In the genomic region with DNA sequence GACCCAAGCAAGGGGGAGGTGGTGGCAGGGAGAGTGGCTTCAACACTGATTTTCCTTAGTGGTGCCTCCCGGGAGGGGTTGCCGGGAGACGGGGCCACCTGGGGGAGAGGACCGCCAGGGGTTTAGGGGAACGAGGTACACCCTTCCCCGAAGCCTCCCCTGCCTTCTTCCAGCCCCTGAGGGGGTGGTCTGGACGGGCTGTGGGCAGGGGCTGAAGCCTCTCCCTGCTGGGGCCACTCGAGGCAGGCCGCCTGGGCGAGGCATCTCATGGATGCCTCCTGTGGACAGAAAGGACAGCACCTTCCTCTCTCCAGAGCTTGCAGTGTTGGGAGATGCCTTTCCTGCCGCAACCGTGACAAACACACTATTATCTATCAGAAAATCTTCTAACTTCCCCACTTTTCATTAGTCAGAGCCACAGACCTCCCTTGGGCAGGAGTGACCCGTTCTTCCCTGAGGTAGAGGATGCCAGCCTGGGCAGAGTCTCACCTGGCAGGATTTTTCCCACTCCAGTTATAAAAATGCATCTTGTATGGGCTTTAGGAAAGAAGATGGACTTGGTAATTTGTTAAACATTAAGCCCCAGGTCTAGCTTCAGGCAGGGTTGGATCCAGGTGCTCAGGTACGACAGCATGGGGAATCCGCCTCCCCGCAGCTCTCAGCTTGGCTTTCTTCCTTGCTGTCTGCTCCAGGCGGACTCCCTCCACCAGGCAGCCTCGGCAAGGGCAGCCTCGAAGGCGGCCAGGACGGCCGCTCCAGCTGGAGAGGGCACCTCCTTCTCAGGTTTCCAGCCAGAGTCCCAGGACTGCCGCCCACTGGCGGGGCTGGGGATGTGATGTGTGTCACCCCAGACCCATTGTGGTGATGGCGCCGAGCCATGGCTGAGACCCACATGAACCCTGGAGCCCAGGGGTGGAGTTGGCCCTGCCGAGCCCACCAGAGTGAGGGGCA, we compare ENCODE assay signal across 1 cellular context.
TF ChIP-seq lines count a peak whose summit lies in the region.

No MANE protein-coding gene starts in this region.

TF ChIP-seq in HepG2, 621 proteins besides CTCF, POLR2A, EP300 and RAD21 (continued from another document and continues in another):
- TF ChIP-seq, protein P1, sequence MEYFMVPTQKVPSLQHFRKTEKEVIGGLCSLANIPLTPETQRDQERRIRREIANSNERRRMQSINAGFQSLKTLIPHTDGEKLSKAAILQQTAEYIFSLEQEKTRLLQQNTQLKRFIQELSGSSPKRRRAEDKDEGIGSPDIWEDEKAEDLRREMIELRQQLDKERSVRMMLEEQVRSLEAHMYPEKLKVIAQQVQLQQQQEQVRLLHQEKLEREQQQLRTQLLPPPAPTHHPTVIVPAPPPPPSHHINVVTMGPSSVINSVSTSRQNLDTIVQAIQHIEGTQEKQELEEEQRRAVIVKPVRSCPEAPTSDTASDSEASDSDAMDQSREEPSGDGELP (IDR thresholded peaks at IDR 0.05; ENCODE audit: borderline replicate concordance, low read depth): peak; percentile 80
- TF ChIP-seq KLF9 (CRISPR knock-in tag; IDR thresholded peaks at IDR 0.05; ENCODE audit: low read depth) (no peak), MTF2 (CRISPR knock-in tag; IDR thresholded peaks at IDR 0.05; ENCODE audit: borderline replicate concordance) (no peak), KDM2A (CRISPR knock-in tag; IDR thresholded peaks at IDR 0.05; ENCODE audit: borderline replicate concordance, low read depth) (peak; percentile 50; the same call in 1 of the 2 replicates), TCF7 (IDR thresholded peaks at IDR 0.05; ENCODE audit: low read depth) (no peak), ZNF605 (CRISPR knock-in tag; IDR thresholded peaks at IDR 0.05) (no peak), SMC3 (IDR thresholded peaks at IDR 0.05; ENCODE audit: low read length) (peak; percentile 22; the same call in 1 of the 2 replicates), ZNF660 (CRISPR knock-in tag; IDR thresholded peaks at IDR 0.05; ENCODE audit: borderline replicate concordance, low read depth) (no peak), RBFOX2 (IDR thresholded peaks at IDR 0.05; ENCODE audit: low read depth, low read length) (no peak), TRIM24 (CRISPR knock-in tag; IDR thresholded peaks at IDR 0.05) (0 out of 2 replicates have a peak, but pooled peaks have one; percentile 16), IKZF4 (CRISPR knock-in tag; IDR thresholded peaks at IDR 0.05; ENCODE audit: borderline replicate concordance, low read depth, not compliant biosample characterization) (no peak), ZKSCAN5 (CRISPR knock-in tag; IDR thresholded peaks at IDR 0.05) (no peak), ZSCAN25 (CRISPR knock-in tag; IDR thresholded peaks at IDR 0.05) (0 out of 2 replicates have a peak, but pooled peaks have one; percentile 27), ZMYM3 (CRISPR knock-in tag; IDR thresholded peaks at IDR 0.05) (peak; percentile 86; the same call in 1 of the 2 replicates), MLLT10 (CRISPR knock-in tag; IDR thresholded peaks at IDR 0.05) (no peak), HNF4G (IDR thresholded peaks at IDR 0.05; ENCODE audit: borderline replicate concordance, low read depth, low read length) (no peak), HNF4G (CRISPR knock-in tag; IDR thresholded peaks at IDR 0.05; ENCODE audit: borderline replicate concordance, low read depth) (0 out of 2 replicates have a peak, but pooled peaks have one; percentile 45), ELF1 (CRISPR knock-in tag; IDR thresholded peaks at IDR 0.05) (peak; percentile 19; the same call in 1 of the 2 replicates), ZNF329 (CRISPR knock-in tag; IDR thresholded peaks at IDR 0.05; ENCODE audit: low read depth) (peak; percentile 100), BRD4 (CRISPR knock-in tag; IDR thresholded peaks at IDR 0.05) (peak; percentile 66), TBX3 (IDR thresholded peaks at IDR 0.05; ENCODE audit: borderline replicate concordance) (no peak), GPN1 (CRISPR knock-in tag; IDR thresholded peaks at IDR 0.05; ENCODE audit: borderline replicate concordance) (no peak), SALL2 (CRISPR knock-in tag; IDR thresholded peaks at IDR 0.05) (peak; percentile 62; the same call in 1 of the 2 replicates), SIX4 (CRISPR knock-in tag; IDR thresholded peaks at IDR 0.05) (peak; percentile 73; the same call in 1 of the 2 replicates), CHD2 (IDR thresholded peaks at IDR 0.05; ENCODE audit: low read depth, low read length) (no peak), ZC3H13 (CRISPR knock-in tag; IDR thresholded peaks at IDR 0.05) (no peak), RELA (CRISPR knock-in tag; IDR thresholded peaks at IDR 0.05) (0 out of 2 replicates have a peak, but pooled peaks have one; percentile 65), HNRNPL (IDR thresholded peaks at IDR 0.05; ENCODE audit: low read depth, low read length) (peak; percentile 64; the same call in 1 of the 2 replicates), ZNF235 (CRISPR knock-in tag; IDR thresholded peaks at IDR 0.05; ENCODE audit: borderline replicate concordance) (0 out of 2 replicates have a peak, but pooled peaks have one; percentile 45), ZNF143 (CRISPR knock-in tag; IDR thresholded peaks at IDR 0.05) (peak; percentile 30; the same call in 1 of the 2 replicates), PAWR (CRISPR knock-in tag; IDR thresholded peaks at IDR 0.05; ENCODE audit: borderline replicate concordance) (no peak), ZBTB7B (CRISPR knock-in tag; IDR thresholded peaks at IDR 0.05) (0 out of 2 replicates have a peak, but pooled peaks have one; percentile 30), RNF2 (conservative IDR thresholded peaks at IDR 0.05; ENCODE audit: low read depth) (no peak), REXO4 (CRISPR knock-in tag; IDR thresholded peaks at IDR 0.05; ENCODE audit: borderline replicate concordance) (peak; percentile 57; the same call in 1 of the 2 replicates)
- TF ChIP-seq, protein P2, sequence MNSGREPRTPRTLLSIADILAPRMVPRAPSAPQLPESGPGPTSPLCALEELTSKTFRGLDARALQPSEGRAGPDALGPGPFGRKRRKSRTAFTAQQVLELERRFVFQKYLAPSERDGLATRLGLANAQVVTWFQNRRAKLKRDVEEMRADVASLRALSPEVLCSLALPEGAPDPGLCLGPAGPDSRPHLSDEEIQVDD (CRISPR knock-in tag; IDR thresholded peaks at IDR 0.05; ENCODE audit: borderline replicate concordance): 0 out of 2 replicates have a peak, but pooled peaks have one; percentile 36
- TF ChIP-seq, protein P3, sequence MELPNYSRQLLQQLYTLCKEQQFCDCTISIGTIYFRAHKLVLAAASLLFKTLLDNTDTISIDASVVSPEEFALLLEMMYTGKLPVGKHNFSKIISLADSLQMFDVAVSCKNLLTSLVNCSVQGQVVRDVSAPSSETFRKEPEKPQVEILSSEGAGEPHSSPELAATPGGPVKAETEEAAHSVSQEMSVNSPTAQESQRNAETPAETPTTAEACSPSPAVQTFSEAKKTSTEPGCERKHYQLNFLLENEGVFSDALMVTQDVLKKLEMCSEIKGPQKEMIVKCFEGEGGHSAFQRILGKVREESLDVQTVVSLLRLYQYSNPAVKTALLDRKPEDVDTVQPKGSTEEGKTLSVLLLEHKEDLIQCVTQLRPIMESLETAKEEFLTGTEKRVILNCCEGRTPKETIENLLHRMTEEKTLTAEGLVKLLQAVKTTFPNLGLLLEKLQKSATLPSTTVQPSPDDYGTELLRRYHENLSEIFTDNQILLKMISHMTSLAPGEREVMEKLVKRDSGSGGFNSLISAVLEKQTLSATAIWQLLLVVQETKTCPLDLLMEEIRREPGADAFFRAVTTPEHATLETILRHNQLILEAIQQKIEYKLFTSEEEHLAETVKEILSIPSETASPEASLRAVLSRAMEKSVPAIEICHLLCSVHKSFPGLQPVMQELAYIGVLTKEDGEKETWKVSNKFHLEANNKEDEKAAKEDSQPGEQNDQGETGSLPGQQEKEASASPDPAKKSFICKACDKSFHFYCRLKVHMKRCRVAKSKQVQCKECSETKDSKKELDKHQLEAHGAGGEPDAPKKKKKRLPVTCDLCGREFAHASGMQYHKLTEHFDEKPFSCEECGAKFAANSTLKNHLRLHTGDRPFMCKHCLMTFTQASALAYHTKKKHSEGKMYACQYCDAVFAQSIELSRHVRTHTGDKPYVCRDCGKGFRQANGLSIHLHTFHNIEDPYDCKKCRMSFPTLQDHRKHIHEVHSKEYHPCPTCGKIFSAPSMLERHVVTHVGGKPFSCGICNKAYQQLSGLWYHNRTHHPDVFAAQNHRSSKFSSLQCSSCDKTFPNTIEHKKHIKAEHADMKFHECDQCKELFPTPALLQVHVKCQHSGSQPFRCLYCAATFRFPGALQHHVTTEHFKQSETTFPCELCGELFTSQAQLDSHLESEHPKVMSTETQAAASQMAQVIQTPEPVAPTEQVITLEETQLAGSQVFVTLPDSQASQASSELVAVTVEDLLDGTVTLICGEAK (IDR thresholded peaks at IDR 0.05): no peak
- TF ChIP-seq, protein P3 (CRISPR knock-in tag; IDR thresholded peaks at IDR 0.05): no peak; the same call in 1 of the 2 replicates
- TF ChIP-seq, protein P4, sequence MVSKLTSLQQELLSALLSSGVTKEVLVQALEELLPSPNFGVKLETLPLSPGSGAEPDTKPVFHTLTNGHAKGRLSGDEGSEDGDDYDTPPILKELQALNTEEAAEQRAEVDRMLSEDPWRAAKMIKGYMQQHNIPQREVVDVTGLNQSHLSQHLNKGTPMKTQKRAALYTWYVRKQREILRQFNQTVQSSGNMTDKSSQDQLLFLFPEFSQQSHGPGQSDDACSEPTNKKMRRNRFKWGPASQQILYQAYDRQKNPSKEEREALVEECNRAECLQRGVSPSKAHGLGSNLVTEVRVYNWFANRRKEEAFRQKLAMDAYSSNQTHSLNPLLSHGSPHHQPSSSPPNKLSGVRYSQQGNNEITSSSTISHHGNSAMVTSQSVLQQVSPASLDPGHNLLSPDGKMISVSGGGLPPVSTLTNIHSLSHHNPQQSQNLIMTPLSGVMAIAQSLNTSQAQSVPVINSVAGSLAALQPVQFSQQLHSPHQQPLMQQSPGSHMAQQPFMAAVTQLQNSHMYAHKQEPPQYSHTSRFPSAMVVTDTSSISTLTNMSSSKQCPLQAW (CRISPR knock-in tag; IDR thresholded peaks at IDR 0.05): 0 out of 2 replicates have a peak, but pooled peaks have one; percentile 23
- TF ChIP-seq, protein P5, sequence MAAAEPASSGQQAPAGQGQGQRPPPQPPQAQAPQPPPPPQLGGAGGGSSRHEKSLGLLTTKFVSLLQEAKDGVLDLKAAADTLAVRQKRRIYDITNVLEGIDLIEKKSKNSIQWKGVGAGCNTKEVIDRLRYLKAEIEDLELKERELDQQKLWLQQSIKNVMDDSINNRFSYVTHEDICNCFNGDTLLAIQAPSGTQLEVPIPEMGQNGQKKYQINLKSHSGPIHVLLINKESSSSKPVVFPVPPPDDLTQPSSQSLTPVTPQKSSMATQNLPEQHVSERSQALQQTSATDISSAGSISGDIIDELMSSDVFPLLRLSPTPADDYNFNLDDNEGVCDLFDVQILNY (CRISPR knock-in tag; conservative IDR thresholded peaks at IDR 0.05): no peak
- TF ChIP-seq, protein P6, sequence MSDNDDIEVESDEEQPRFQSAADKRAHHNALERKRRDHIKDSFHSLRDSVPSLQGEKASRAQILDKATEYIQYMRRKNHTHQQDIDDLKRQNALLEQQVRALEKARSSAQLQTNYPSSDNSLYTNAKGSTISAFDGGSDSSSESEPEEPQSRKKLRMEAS (IDR thresholded peaks at IDR 0.05): no peak
- TF ChIP-seq, protein P7, sequence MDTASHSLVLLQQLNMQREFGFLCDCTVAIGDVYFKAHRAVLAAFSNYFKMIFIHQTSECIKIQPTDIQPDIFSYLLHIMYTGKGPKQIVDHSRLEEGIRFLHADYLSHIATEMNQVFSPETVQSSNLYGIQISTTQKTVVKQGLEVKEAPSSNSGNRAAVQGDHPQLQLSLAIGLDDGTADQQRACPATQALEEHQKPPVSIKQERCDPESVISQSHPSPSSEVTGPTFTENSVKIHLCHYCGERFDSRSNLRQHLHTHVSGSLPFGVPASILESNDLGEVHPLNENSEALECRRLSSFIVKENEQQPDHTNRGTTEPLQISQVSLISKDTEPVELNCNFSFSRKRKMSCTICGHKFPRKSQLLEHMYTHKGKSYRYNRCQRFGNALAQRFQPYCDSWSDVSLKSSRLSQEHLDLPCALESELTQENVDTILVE (CRISPR knock-in tag; IDR thresholded peaks at IDR 0.05): no peak; the same call in 1 of the 2 replicates
- TF ChIP-seq, protein P8, sequence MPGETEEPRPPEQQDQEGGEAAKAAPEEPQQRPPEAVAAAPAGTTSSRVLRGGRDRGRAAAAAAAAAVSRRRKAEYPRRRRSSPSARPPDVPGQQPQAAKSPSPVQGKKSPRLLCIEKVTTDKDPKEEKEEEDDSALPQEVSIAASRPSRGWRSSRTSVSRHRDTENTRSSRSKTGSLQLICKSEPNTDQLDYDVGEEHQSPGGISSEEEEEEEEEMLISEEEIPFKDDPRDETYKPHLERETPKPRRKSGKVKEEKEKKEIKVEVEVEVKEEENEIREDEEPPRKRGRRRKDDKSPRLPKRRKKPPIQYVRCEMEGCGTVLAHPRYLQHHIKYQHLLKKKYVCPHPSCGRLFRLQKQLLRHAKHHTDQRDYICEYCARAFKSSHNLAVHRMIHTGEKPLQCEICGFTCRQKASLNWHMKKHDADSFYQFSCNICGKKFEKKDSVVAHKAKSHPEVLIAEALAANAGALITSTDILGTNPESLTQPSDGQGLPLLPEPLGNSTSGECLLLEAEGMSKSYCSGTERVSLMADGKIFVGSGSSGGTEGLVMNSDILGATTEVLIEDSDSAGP (CRISPR knock-in tag; IDR thresholded peaks at IDR 0.05; ENCODE audit: borderline replicate concordance): peak; percentile 48; the same call in 1 of the 2 replicates
